Comparison of ENCODE assay signal across 7 cellular contexts in genomic region chr2:24492283-24493272, GRCh38. TPM values are rescaled to one million over a fixed set of nuclear protein-coding genes. Genes with fewer than 3 reads are reported as not detected.
A peak's percentile ranks its signal among the peaks of the same experiment; 100 is the strongest.
DNase-seq lines count a peak whose midpoint lies in the region; ATAC-seq and TF ChIP-seq lines count a peak whose summit lies in the region.

No MANE protein-coding gene starts in this region.

- TF ChIP-seq CTCF in lower lobe of right lung (IDR thresholded peaks at IDR 0.05) (no peak), thoracic aorta (IDR thresholded peaks at IDR 0.05) (no peak)

- H3K9me3 ChIP-seq in lower lobe of right lung (no peaks in the 10 kb centered on the region), thoracic aorta (no peaks in the 10 kb centered on the region)

- DNase-seq in NCI-H69 (lab: John Stamatoyannopoulos, UW) (peak; percentile 42), cerebellum (ENCODE audit: low spot score) (peak; percentile 13), lower lobe of right lung (no peak), thoracic aorta (ENCODE audit: low spot score) (no peak), H4 (ENCODE audit: low spot score) (no peak), cortex of kidney (lab: John Stamatoyannopoulos, UW) (no peak)

- H3K27ac ChIP-seq in lower lobe of right lung = peak overlapping the region; percentile 93
- H3K27ac ChIP-seq in thoracic aorta = peak overlapping the region; percentile 66 to 82

- ATAC-seq in GM18511 (IDR thresholded peaks at IDR 0.05; ENCODE audit: unreplicated experiment) (peak; percentile 1), lower lobe of right lung (no peak), thoracic aorta (ENCODE audit: insufficient number of reproducible peaks, low FRiP score, low read depth) (no peak)

- intact Hi-C loops in lower lobe of right lung (cut with DNase I) = no loop called here

- H3K4me1 ChIP-seq in lower lobe of right lung (peaks cover 34% of the 10 kb centered on the region), thoracic aorta (ENCODE audit: control insufficient read depth in 1 of 2, low read depth in 2 of 2) (peaks cover 8 to 30% of the 10 kb centered on the region in 2 donors)

- no peaks in the 10 kb centered on the region for H3K36me3 ChIP-seq in lower lobe of right lung
- H3K36me3 ChIP-seq in thoracic aorta = no peaks in the 10 kb centered on the region

- peak overlapping the region; percentile 81 for H3K4me3 ChIP-seq in lower lobe of right lung
- peak overlapping the region; percentile 93 for H3K4me3 ChIP-seq in thoracic aorta

- H3K27me3 ChIP-seq in lower lobe of right lung (ENCODE audit: low read depth) (no peaks in the 10 kb centered on the region), thoracic aorta (replicated peaks; ENCODE audit: insufficient read depth) (no peaks in the 10 kb centered on the region)

RNA-seq across cellular contexts. Expression of gene NCOA1, which starts 1.5 kb away (rescaled TPM):
- total RNA-seq in cerebellum (111 TPM), lower lobe of right lung (48.3 TPM), thoracic aorta (10 to 100 TPM; 34.9 to 58.3 TPM)
- 4.7 and 5.6 TPM in 2 replicates for total RNA-seq in H4 (2014; rRNA removed; shearing (Covaris generic))

Comparison
In these comparisons a context has a peak if more than half of its experiments do, and no peak if none do; other contexts are left out.
1. DNase-seq: peak in NCI-H69 (single experiment) and cerebellum (single experiment); none in lower lobe of right lung (single experiment), thoracic aorta (single experiment), H4 (single experiment) and cortex of kidney (single experiment).